Comparison of ENCODE assay signal across 1 cellular context in the genomic region with DNA sequence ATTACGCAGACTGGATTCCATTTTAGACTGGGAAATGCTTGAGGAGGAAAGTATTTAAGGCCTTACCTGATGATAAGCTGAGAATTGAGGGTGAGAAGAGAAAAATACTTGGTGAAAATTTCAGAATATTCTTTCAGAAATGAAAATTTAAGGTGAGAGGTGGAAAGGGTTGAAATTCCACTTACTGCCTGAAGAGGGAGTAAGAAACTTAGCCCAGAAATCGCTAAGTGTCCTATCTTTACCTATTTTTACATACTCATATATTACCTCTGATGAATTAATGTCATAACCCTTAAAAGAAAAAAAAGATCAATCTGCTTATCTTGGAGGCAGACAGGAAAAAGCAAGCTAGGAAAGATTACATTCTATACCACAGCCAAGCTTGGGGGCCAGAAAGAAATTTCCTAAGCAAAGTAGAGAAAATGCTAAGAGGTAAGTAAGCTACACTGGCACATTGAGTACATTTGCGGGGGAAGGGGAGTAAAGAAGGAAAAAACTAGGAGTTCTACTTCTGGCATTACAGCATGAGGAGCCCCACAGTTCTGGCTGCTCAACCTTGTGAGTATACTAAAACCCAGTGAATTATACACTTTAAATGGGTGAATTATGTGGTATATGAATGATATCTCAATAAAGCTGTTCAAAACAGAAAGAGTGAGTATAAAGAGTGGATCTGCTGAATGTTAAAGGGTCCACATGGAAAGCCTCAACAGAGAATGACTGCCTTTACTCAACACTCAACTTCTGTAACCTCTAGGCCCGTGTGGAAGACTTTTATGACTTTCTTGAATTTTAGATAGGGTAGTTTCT.
TF ChIP-seq lines count a peak whose summit lies in the region.

No MANE protein-coding gene starts in this region.

TF ChIP-seq in GM23338, 12 proteins besides CTCF, POLR2A, EP300 and RAD21 (continued from another document):
- TF ChIP-seq, protein P1, sequence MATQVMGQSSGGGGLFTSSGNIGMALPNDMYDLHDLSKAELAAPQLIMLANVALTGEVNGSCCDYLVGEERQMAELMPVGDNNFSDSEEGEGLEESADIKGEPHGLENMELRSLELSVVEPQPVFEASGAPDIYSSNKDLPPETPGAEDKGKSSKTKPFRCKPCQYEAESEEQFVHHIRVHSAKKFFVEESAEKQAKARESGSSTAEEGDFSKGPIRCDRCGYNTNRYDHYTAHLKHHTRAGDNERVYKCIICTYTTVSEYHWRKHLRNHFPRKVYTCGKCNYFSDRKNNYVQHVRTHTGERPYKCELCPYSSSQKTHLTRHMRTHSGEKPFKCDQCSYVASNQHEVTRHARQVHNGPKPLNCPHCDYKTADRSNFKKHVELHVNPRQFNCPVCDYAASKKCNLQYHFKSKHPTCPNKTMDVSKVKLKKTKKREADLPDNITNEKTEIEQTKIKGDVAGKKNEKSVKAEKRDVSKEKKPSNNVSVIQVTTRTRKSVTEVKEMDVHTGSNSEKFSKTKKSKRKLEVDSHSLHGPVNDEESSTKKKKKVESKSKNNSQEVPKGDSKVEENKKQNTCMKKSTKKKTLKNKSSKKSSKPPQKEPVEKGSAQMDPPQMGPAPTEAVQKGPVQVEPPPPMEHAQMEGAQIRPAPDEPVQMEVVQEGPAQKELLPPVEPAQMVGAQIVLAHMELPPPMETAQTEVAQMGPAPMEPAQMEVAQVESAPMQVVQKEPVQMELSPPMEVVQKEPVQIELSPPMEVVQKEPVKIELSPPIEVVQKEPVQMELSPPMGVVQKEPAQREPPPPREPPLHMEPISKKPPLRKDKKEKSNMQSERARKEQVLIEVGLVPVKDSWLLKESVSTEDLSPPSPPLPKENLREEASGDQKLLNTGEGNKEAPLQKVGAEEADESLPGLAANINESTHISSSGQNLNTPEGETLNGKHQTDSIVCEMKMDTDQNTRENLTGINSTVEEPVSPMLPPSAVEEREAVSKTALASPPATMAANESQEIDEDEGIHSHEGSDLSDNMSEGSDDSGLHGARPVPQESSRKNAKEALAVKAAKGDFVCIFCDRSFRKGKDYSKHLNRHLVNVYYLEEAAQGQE (IDR thresholded peaks at IDR 0.05; ENCODE audit: unreplicated experiment): no peak
- TF ChIP-seq JUNB (IDR thresholded peaks at IDR 0.05; ENCODE audit: unreplicated experiment): no peak
- no peak for TF ChIP-seq EZH2phosphoT487 (IDR thresholded peaks at IDR 0.05; ENCODE audit: unreplicated experiment)
- TF ChIP-seq, protein P2, sequence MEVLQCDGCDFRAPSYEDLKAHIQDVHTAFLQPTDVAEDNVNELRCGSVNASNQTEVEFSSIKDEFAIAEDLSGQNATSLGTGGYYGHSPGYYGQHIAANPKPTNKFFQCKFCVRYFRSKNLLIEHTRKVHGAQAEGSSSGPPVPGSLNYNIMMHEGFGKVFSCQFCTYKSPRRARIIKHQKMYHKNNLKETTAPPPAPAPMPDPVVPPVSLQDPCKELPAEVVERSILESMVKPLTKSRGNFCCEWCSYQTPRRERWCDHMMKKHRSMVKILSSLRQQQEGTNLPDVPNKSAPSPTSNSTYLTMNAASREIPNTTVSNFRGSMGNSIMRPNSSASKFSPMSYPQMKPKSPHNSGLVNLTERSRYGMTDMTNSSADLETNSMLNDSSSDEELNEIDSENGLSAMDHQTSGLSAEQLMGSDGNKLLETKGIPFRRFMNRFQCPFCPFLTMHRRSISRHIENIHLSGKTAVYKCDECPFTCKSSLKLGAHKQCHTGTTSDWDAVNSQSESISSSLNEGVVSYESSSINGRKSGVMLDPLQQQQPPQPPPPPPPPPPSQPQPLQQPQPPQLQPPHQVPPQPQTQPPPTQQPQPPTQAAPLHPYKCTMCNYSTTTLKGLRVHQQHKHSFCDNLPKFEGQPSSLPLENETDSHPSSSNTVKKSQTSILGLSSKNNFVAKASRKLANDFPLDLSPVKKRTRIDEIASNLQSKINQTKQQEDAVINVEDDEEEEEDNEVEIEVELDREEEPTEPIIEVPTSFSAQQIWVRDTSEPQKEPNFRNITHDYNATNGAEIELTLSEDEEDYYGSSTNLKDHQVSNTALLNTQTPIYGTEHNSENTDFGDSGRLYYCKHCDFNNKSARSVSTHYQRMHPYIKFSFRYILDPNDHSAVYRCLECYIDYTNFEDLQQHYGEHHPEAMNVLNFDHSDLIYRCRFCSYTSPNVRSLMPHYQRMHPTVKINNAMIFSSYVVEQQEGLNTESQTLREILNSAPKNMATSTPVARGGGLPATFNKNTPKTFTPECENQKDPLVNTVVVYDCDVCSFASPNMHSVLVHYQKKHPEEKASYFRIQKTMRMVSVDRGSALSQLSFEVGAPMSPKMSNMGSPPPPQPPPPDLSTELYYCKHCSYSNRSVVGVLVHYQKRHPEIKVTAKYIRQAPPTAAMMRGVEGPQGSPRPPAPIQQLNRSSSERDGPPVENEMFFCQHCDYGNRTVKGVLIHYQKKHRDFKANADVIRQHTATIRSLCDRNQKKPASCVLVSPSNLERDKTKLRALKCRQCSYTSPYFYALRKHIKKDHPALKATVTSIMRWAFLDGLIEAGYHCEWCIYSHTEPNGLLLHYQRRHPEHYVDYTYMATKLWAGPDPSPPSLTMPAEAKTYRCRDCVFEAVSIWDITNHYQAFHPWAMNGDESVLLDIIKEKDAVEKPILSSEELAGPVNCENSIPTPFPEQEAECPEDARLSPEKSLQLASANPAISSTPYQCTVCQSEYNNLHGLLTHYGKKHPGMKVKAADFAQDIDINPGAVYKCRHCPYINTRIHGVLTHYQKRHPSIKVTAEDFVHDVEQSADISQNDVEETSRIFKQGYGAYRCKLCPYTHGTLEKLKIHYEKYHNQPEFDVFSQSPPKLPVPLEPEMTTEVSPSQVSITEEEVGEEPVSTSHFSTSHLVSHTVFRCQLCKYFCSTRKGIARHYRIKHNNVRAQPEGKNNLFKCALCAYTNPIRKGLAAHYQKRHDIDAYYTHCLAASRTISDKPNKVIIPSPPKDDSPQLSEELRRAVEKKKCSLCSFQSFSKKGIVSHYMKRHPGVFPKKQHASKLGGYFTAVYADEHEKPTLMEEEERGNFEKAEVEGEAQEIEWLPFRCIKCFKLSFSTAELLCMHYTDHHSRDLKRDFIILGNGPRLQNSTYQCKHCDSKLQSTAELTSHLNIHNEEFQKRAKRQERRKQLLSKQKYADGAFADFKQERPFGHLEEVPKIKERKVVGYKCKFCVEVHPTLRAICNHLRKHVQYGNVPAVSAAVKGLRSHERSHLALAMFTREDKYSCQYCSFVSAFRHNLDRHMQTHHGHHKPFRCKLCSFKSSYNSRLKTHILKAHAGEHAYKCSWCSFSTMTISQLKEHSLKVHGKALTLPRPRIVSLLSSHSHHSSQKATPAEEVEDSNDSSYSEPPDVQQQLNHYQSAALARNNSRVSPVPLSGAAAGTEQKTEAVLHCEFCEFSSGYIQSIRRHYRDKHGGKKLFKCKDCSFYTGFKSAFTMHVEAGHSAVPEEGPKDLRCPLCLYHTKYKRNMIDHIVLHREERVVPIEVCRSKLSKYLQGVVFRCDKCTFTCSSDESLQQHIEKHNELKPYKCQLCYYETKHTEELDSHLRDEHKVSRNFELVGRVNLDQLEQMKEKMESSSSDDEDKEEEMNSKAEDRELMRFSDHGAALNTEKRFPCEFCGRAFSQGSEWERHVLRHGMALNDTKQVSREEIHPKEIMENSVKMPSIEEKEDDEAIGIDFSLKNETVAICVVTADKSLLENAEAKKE (CRISPR knock-in tag; IDR thresholded peaks at IDR 0.05): no peak
- no peak for TF ChIP-seq POLR2AphosphoS5 (IDR thresholded peaks at IDR 0.05; ENCODE audit: low read depth)
- no peak for TF ChIP-seq STAT1 (IDR thresholded peaks at IDR 0.05; ENCODE audit: unreplicated experiment)
